ENCODE assay signal across 1 cellular context in the genomic region with DNA sequence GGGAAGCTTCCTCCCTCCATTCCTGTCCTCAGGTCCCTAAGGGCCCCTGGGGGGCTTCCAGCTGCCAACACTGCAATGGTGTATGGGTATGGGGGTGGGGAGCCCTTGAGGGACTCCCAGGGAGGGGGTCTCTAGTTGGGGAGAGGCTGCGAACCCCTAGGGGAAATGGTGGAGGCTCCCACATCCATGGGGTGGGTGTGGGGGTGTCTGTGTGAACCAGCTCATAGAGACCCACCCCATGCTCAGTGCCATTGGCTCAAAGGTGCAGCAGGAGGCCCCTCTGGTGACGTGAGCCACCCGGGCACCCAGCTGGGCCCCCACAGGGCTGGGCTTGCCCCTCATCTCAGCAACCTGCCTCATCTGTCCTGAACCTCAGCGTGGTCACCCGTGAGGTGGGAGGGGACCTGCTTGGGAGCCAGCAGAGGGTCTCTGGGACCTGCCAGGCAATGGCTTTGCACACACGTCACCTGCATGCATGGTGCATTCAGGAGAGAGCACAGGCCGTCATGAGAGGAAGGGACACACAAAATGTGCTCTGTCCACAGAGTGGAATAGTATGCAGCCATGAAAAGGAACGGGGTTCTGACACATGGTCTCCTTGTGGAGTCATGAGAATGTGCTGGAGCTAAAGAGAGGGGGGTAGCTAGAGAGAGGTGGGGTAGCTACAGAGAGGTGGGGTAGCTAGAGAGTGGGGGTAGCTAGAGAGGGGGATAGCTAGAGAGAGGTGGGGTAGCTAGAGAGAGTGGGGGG.
TF ChIP-seq lines count a peak whose summit lies in the region.

No MANE protein-coding gene starts in this region.

TF ChIP-seq in IMR-90, 13 proteins besides CTCF, POLR2A, EP300 and RAD21 (continued from another document):
- TF ChIP-seq, protein P1, sequence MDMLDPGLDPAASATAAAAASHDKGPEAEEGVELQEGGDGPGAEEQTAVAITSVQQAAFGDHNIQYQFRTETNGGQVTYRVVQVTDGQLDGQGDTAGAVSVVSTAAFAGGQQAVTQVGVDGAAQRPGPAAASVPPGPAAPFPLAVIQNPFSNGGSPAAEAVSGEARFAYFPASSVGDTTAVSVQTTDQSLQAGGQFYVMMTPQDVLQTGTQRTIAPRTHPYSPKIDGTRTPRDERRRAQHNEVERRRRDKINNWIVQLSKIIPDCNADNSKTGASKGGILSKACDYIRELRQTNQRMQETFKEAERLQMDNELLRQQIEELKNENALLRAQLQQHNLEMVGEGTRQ (IDR thresholded peaks at IDR 0.05; ENCODE audit: low read depth, low read length) = no peak
- TF ChIP-seq BHLHE40 (IDR thresholded peaks at IDR 0.05; ENCODE audit: low read depth, low read length) (no peak), RFX5 (IDR thresholded peaks at IDR 0.05; ENCODE audit: low read depth, low read length) (no peak), FOS (IDR thresholded peaks at IDR 0.05; ENCODE audit: low read depth, low read length) (no peak), CHD1 (IDR thresholded peaks at IDR 0.05; ENCODE audit: low read depth, low read length) (no peak), MAFK (IDR thresholded peaks at IDR 0.05; ENCODE audit: low read depth, low read length) (no peak), RCOR1 (IDR thresholded peaks at IDR 0.05; ENCODE audit: insufficient replicate concordance, low read length) (no peak)
